8 cellular contexts compared by ENCODE assay signal in genomic region chr15:40769310-40770146, GRCh38.
DNase-seq lines count a peak whose midpoint lies in the region; ATAC-seq and TF ChIP-seq lines count a peak whose summit lies in the region.

TSS of gene C15orf62 (plus strand) at chr15:40769980. CDS start at chr15:40770496, 516 bp downstream.

- H3K27ac ChIP-seq in skin epidermis, result peak within 1 kb of the TSS in 19 of 21 experiments; percentile 1 to 84 (median 71)

- peak; percentile 72 for DNase-seq in NCI-H446 treated with DMSO at 0.1 percent for 48 hours (lab: John Stamatoyannopoulos, UW)
- peak; percentile 71 for DNase-seq in activated T-cell treated with anti-CD3 and anti-CD28 coated beads for 4 hours
- DNase-seq in fibroblast of pulmonary artery (ENCODE audit: low read depth), result peak; percentile 35
- DNase-seq in SW 1271 (lab: John Stamatoyannopoulos, UW), result no peak

- peak; percentile 51 for ATAC-seq in HG02642 (IDR thresholded peaks at IDR 0.05; ENCODE audit: poor library complexity, unreplicated experiment)
- ATAC-seq in GM19328 (IDR thresholded peaks at IDR 0.05; ENCODE audit: unreplicated experiment), result no peak

- H3K4me3 ChIP-seq in fibroblast of pulmonary artery (replicated peaks; ENCODE audit: low read depth, low read length) (no peak within 1 kb of the TSS), skin epidermis (peak within 1 kb of the TSS in 2 of 7 experiments; percentile 5 to 17)

- peak; percentile 20 for TF ChIP-seq POLR2A in GM15510 (IDR thresholded peaks at IDR 0.05; ENCODE audit: borderline replicate concordance, extremely low read depth, insufficient read length)

- no peak for TF ChIP-seq CTCF in fibroblast of pulmonary artery (IDR thresholded peaks at IDR 0.05; ENCODE audit: low read length, missing control alignments)

Comparison
In these comparisons a context has a peak if more than half of its experiments do, and no peak if none do; other contexts are left out.
1. DNase-seq: peak in NCI-H446 treated with DMSO at 0.1 percent for 48 hours (single experiment), activated T-cell treated with anti-CD3 and anti-CD28 coated beads for 4 hours (single experiment) and fibroblast of pulmonary artery (single experiment); none in SW 1271 (0 of 2).